8 cellular contexts compared by ENCODE assay signal in the genomic region with DNA sequence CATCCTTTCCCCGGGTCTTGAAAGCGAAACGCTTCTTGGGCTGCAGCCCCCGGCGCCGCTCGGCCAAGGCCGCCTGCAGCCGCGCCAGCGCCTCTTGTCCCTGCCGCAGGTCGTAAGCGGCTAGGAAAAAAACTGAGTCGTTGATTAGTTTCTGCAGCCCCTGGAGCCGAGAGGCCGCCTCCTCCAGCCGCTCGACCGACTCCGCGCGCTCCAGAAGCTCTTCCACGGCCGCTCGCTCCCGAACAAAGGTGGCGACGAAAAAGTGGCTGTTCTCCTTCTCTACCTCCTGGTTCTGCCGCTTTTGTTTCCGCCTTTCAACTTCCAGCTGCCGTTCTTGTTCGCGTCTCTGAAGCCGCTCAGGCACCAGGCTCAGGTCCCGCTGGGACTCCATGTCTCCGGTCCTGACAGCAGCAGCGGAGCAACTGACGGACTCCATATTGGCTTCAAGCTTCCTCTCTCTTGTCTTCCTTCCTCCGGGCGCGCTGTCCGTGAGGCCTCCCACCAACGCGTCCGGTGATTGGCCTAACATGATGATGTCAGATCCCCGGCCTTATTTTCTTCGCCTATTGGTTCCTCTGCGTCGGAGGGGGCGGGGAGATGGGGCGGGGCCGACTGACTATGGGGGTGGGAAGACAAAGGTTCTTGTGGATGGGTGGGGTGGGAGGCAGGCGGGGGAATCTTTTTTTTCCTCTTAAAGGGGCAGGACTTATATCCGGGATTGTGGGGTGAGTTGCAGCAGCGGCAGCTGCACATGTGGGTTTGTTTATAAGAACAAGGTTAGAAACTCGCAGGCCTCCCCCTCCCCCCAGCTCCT. TPM values are rescaled to one million over a fixed set of nuclear protein-coding genes. Genes with fewer than 3 reads are reported as not detected.
DNase-seq lines count a peak whose midpoint lies in the region; ATAC-seq, FAIRE-seq and TF ChIP-seq lines count a peak whose summit lies in the region.

A gene with protein sequence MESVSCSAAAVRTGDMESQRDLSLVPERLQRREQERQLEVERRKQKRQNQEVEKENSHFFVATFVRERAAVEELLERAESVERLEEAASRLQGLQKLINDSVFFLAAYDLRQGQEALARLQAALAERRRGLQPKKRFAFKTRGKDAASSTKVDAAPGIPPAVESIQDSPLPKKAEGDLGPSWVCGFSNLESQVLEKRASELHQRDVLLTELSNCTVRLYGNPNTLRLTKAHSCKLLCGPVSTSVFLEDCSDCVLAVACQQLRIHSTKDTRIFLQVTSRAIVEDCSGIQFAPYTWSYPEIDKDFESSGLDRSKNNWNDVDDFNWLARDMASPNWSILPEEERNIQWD (minus strand): TSS at position 466 of the 814 bp plus-strand sequence. CDS start 30 bp downstream, at position 436.

- DNase-seq in AML-193 (lab: John Stamatoyannopoulos, UW) (peak; percentile 98 to 99), NCI-H460 (ENCODE audit: extremely low read depth, low read depth) (peak; percentile 97), cerebellum (ENCODE audit: low spot score) (peak; percentile 100), keratinocyte (ENCODE audit: low read depth, low spot score) (peak; percentile 92)
- peak; percentile 84 for DNase-seq in activated CD4-positive, CD25-positive, alpha-beta regulatory T cell treated with anti-CD3 and anti-CD28 coated beads, Interleukin-2, amount 50 U/mL, for 72 hours
- peak; percentile 85 to 92 (median 87) for DNase-seq in stimulated activated CD4-positive, alpha-beta T cell treated with anti-CD3 and anti-CD28 coated beads, Interleukin-12 subunit alpha, Interleukin-12 subunit beta, amount 100 ng/mL, for 48 hours (ENCODE audit: low read depth in 2 of 3, low spot score in 1 of 3)

- H3K4me2 ChIP-seq in keratinocyte (ENCODE audit: control insufficient read depth, extremely low read depth, insufficient read depth, low read depth, low read length) = peak within 1 kb of the TSS; percentile 96

- H3K36me3 ChIP-seq in keratinocyte (ENCODE audit: control insufficient read depth in 2 of 2, extremely low read depth in 1 of 2, insufficient read depth in 2 of 2, low read length in 2 of 2) = no peaks in the 10 kb centered on the region

- dilution Hi-C loops in keratinocyte (cut with MboI; ENCODE audit: extremely low pct_ligation_motif_present, low sequenced_read_pairs) = no loop called here

- no peaks in the 10 kb centered on the region for H3K9me3 ChIP-seq in keratinocyte (ENCODE audit: control insufficient read depth, low read depth, low read length)

- TF ChIP-seq POLR2A in GM19099 (IDR thresholded peaks at IDR 0.05; ENCODE audit: extremely low read depth, insufficient read length, low read depth) = peak; percentile 98

- no peaks in the 10 kb centered on the region for H4K20me1 ChIP-seq in keratinocyte (ENCODE audit: control insufficient read depth, extremely low read depth, insufficient read depth, low read length)

- no peaks in the 10 kb centered on the region for H3K9me1 ChIP-seq in keratinocyte (ENCODE audit: control insufficient read depth, extremely low read depth, insufficient read depth, low read length)

- H3K79me2 ChIP-seq in keratinocyte (ENCODE audit: control insufficient read depth, insufficient read depth, low read length) = peaks cover 22% of the 10 kb centered on the region

- H3K9ac ChIP-seq in keratinocyte (ENCODE audit: control insufficient read depth, extremely low read depth, insufficient read depth, low read length) = peak within 1 kb of the TSS; percentile 98

- H2AFZ ChIP-seq in keratinocyte (ENCODE audit: control insufficient read depth, low read length) = peak within 1 kb of the TSS; percentile 96

- H3K4me1 ChIP-seq in keratinocyte (ENCODE audit: control insufficient read depth, extremely low read depth, insufficient read depth, low read length) = peaks cover 25% of the 10 kb centered on the region

- H3K27me3 ChIP-seq in keratinocyte (ENCODE audit: control insufficient read depth, extremely low read depth, insufficient read depth, low read length) = no peaks in the 10 kb centered on the region

- peak within 1 kb of the TSS; percentile 96 for H3K27ac ChIP-seq in keratinocyte (ENCODE audit: control insufficient read depth, insufficient read depth, low read length)

- H3K4me3 ChIP-seq in keratinocyte (ENCODE audit: control insufficient read depth in 2 of 3, extremely low read depth in 1 of 3, insufficient read depth in 2 of 3, low read depth in 1 of 3, low read length in 3 of 3) = peak within 1 kb of the TSS; percentile 88 to 99 (median 98)

- ATAC-seq in HG03378 (IDR thresholded peaks at IDR 0.05; ENCODE audit: unreplicated experiment) = peak; percentile 68

- peak; percentile 51 for FAIRE-seq in keratinocyte (lab: Jason Lieb, UNC)

- TF ChIP-seq CTCF in keratinocyte (optimal IDR thresholded peaks at IDR 0.05 in 1 of 3, IDR thresholded peaks at IDR 0.05 in 1 of 3, conservative IDR thresholded peaks at IDR 0.05 in 1 of 3; ENCODE audit: extremely low read depth in 1 of 3, insufficient read depth in 2 of 3, low read length in 3 of 3) = no peak

RNA-seq across cellular contexts. Expression of the gene that starts here (rescaled TPM):
- 20.6 and 23.0 TPM in 2 replicates for total RNA-seq in NCI-H460 (2014; rRNA removed; shearing (Covaris generic))
- polyA plus RNA-seq in NCI-H460 (2014; cell fraction: nucleus; rRNA removed) = 21.6 and 29.1 TPM in 2 replicates
- 29.6 TPM for total RNA-seq in cerebellum
- polyA plus RNA-seq in keratinocyte = 14.1 to 18.8 TPM (median 16.7 TPM) in 3 replicates
- 7.7 TPM for polyA plus RNA-seq in keratinocyte (2011; ENCODE audit: low read depth)
- 12.2 and 12.8 TPM in 2 replicates for polyA plus RNA-seq in keratinocyte (2011; cell fraction: cytosol; rRNA removed)
- 21.2 and 24.7 TPM in 2 replicates for polyA plus RNA-seq in keratinocyte (2011; cell fraction: nucleus; rRNA removed)
- 11.4 and 16.6 TPM in 2 replicates for polyA plus RNA-seq in keratinocyte (2012; ENCODE audit: low replicate concordance)
- 7.4 to 15.6 TPM (median 7.6 TPM) in 3 replicates for polyA minus RNA-seq in keratinocyte
- polyA minus RNA-seq in keratinocyte (2011; cell fraction: cytosol; rRNA and poly(A)+ RNA removed) = 12.5 TPM
- 6.9 and 8.9 TPM in 2 replicates for polyA minus RNA-seq in keratinocyte (2011; cell fraction: nucleus; rRNA and poly(A)+ RNA removed)

Comparison
In these comparisons a context has a peak if more than half of its experiments do, and no peak if none do; other contexts are left out.
1. Peak in every context shown above with its lines: DNase-seq, ATAC-seq, H3K4me3 ChIP-seq and H3K27ac ChIP-seq.